ENCODE assay signal across 10 cellular contexts in the genomic region with DNA sequence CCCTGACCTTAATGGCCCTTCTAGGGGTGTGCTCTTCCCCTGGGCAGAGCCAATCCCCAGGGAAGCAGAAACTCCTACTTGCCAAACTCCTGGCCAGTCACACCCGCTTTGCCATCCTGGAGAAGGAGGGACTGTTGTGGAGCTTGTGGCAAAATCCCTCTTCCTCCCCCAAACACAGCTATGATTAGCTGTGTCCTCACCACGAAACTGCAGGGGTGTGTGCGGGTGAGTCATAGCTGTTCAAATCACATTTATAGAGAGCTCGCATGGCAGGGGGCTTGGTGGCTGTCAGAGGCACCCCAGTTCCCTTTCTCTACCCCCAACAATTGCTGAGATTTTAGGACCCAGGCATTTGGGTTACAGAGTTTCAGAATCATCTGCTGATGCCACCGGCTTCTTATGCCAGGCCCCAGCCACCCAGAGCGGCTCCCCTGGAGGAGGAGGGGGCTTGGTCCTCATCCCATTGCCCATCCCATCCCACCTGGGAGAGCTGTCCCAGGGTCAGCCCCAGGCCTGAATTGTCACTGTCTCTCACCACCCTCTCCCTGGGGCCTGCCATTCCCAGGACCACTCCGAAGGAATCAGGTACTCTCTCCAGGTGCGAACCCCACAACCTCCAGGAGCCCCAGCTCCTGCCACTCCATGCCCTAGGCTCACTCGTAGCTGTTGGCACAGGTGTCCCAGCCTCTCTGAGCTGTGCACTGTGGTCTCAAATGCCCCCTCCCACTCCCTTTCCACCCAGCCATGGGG. TPM values are rescaled to one million over a fixed set of nuclear protein-coding genes. Genes with fewer than 3 reads are reported as not detected.
A peak's percentile ranks its signal among the peaks of the same experiment; 100 is the strongest.
DNase-seq lines count a peak whose midpoint lies in the region; ATAC-seq, FAIRE-seq and TF ChIP-seq lines count a peak whose summit lies in the region.
"Had no signal": no experiment of that assay in that cellular context is flagged by ENCODE, and none has a peak within 500 bp of the region (broad histone marks: within the 10 kb centered on the region; RNA-seq: fewer than 3 reads in every experiment).

No MANE protein-coding gene starts in this region.

- H2BK12ac ChIP-seq in H9 (ENCODE audit: insufficient read length, low read depth, low read length), result no peak overlapping the region

- H4K5ac ChIP-seq in H9 (ENCODE audit: insufficient read length, low read depth, low read length), result no peak overlapping the region

- no peaks in the 10 kb centered on the region for H3K79me1 ChIP-seq in H9 (ENCODE audit: insufficient read depth, low read depth, low read length, poor library complexity, severe bottlenecking)

- no peaks in the 10 kb centered on the region for H3K23me2 ChIP-seq in H9 (ENCODE audit: insufficient read length, low read depth, low read length, poor library complexity, severe bottlenecking)

- H3K9me3 Mint-ChIP-seq in H9, result no peaks in the 10 kb centered on the region

- H3K4me1 ChIP-seq in H9 (ENCODE audit: insufficient read depth, low read length) (no peaks in the 10 kb centered on the region), kidney (ENCODE audit: control insufficient read depth in 1 of 2, insufficient read depth in 1 of 2, low read depth in 1 of 2, low read length in 2 of 2) (peaks cover 0 to 2% of the 10 kb centered on the region in 2 donors)
- H3K4me1 ChIP-seq: lower lobe of right lung had no signal

- peaks cover 1% of the 10 kb centered on the region for H3K27me3 Mint-ChIP-seq in H9 (ENCODE audit: low read depth)

- H3K9ac ChIP-seq in H9 (ENCODE audit: extremely low read depth, insufficient read length, low read length), result no peak overlapping the region
- H3K9ac ChIP-seq in kidney (ENCODE audit: low read length in 2 of 2), result no peak overlapping the region

- H3K27ac Mint-ChIP-seq in H9, result no peak overlapping the region

- H2BK20ac ChIP-seq in H9 (ENCODE audit: low read depth, low read length, poor library complexity, severe bottlenecking), result no peak overlapping the region

- H2BK15ac ChIP-seq in H9 (ENCODE audit: low read depth, low read length), result no peak overlapping the region

- no CpG with 5 or more reads among the region's 9 CpGs for WGBS in H9 (ENCODE audit: extremely low coverage, insufficient read length, low lambda C conversion rate)

- H3K79me2 ChIP-seq in H9 (ENCODE audit: insufficient read depth, low read length), result no peaks in the 10 kb centered on the region

- H2AFZ ChIP-seq in H9 (ENCODE audit: low read length), result no peak overlapping the region

- no peak overlapping the region for H3K18ac ChIP-seq in H9 (ENCODE audit: insufficient read length, low read depth, low read length)

- no peak overlapping the region for H4K8ac ChIP-seq in H9 (replicated peaks; ENCODE audit: insufficient read length, low read depth, low read length)

- H4K91ac ChIP-seq in H9 (ENCODE audit: insufficient read length, low read depth, low read length), result no peak overlapping the region

- H4K20me1 ChIP-seq in H9 (ENCODE audit: control insufficient read depth, insufficient read depth, insufficient read length), result no peaks in the 10 kb centered on the region

- ATAC-seq in GM21390 (IDR thresholded peaks at IDR 0.05; ENCODE audit: unreplicated experiment) (no peak), GM19324 (IDR thresholded peaks at IDR 0.05; ENCODE audit: low FRiP score, unreplicated experiment) (no peak)

- no peak overlapping the region for H3K4me3 Mint-ChIP-seq in H9

- H2BK120ac ChIP-seq in H9 (ENCODE audit: low read depth, low read length, poor library complexity, severe bottlenecking), result no peak overlapping the region

- H3K4ac ChIP-seq in H9 (ENCODE audit: low read depth, low read length), result no peak overlapping the region

- no peaks in the 10 kb centered on the region for H3K27me3 ChIP-seq in H9 (ENCODE audit: insufficient read depth, low read length)

- no peak overlapping the region for H3K27ac ChIP-seq in H9 (ENCODE audit: insufficient read length, low read depth, low read length)
- no peak overlapping the region for H3K27ac ChIP-seq in kidney (ENCODE audit: low read depth in 2 of 2, low read length in 2 of 2)
- H3K27ac ChIP-seq: lower lobe of right lung had no signal

- intact Hi-C loops in kidney (cut with DNase I), result no loop called here

- no peak overlapping the region for H3K56ac ChIP-seq in H9 (ENCODE audit: insufficient read length, low read depth, low read length)

- H3K23ac ChIP-seq in H9 (ENCODE audit: insufficient read length, low read depth, low read length), result no peak overlapping the region

- H3K4me3 ChIP-seq in kidney (ENCODE audit: low read length in 2 of 2), result no peak overlapping the region
- H3K4me3 ChIP-seq: lower lobe of right lung had no signal

- H3K9me3 ChIP-seq in H9 (ENCODE audit: control insufficient read depth, low read depth, low read length) (no peaks in the 10 kb centered on the region), kidney (ENCODE audit: control insufficient read depth in 1 of 2, low read length in 2 of 2) (no peaks in the 10 kb centered on the region)
- H3K9me3 ChIP-seq: lower lobe of right lung had no signal

- H3K14ac ChIP-seq in H9 (ENCODE audit: insufficient read depth, low read length), result no peak overlapping the region

- TF ChIP-seq CTCF in H9 (conservative IDR thresholded peaks at IDR 0.05) (no peak), kidney (IDR thresholded peaks at IDR 0.05; ENCODE audit: borderline replicate concordance, extremely low read depth, insufficient read depth) (no peak)

- H3K4me2 ChIP-seq in H9 (ENCODE audit: insufficient read depth, insufficient read length, low read length), result no peak overlapping the region

- DNase-seq in H9, result peak; percentile 24
- peak; percentile 49 for DNase-seq in NOMO-1 treated with DMSO at 0.1 percent for 48 hours (lab: John Stamatoyannopoulos, UW; ENCODE audit: unreplicated experiment)
- DNase-seq in ecto neural progenitor cell (ENCODE audit: low spot score), result peak; percentile 36
- DNase-seq in putamen (ENCODE audit: low spot score), result peak; percentile 65
- DNase-seq in kidney, result no peak
- DNase-seq in globus pallidus (ENCODE audit: low spot score), result no peak
- DNase-seq: lower lobe of right lung, NCI-H1092 had no signal

- H3K36me3 Mint-ChIP-seq in H9 (ENCODE audit: insufficient read depth in 1 of 3, low read depth in 3 of 3), result no peaks in the 10 kb centered on the region

- H3T11ph ChIP-seq in H9 (ENCODE audit: low read length), result no peak overlapping the region

- peaks cover 15 to 23% of the 10 kb centered on the region in 2 experiments for H3K4me1 Mint-ChIP-seq in H9

- H2BK5ac ChIP-seq in H9 (ENCODE audit: insufficient read length, low read length), result no peak overlapping the region

- FAIRE-seq in kidney (lab: Jason Lieb, UNC), result no peak

- no peaks in the 10 kb centered on the region for H3K36me3 ChIP-seq in kidney (ENCODE audit: control insufficient read depth in 1 of 2, insufficient read depth in 2 of 2, low read length in 2 of 2)
- H3K36me3 ChIP-seq: lower lobe of right lung had no signal

- no peak overlapping the region for H2AK5ac ChIP-seq in H9 (ENCODE audit: insufficient read length, low read length)

RNA-seq across cellular contexts. Expression of a gene that starts 28.8 kb away (rescaled TPM):
- total RNA-seq in H9 (2021) (31.9 and 34.8 TPM in 2 replicates), kidney (37.9 TPM)
- 50.0 TPM for polyA plus RNA-seq in kidney (ENCODE audit: insufficient read depth, low read depth, low replicate concordance)

Comparison
In these comparisons a context has a peak if more than half of its experiments do, and no peak if none do; other contexts are left out.
1. DNase-seq: peak in H9 (single experiment), NOMO-1 treated with DMSO at 0.1 percent for 48 hours (single experiment), ecto neural progenitor cell (single experiment) and putamen (single experiment); none in kidney (single experiment) and globus pallidus (single experiment).